ENCODE assay signal across 20 cellular contexts in genomic region chr15:80580536-80581260, GRCh38.
A peak's percentile ranks its signal among the peaks of the same experiment; 100 is the strongest.
DNase-seq lines count a peak whose midpoint lies in the region; ATAC-seq and TF ChIP-seq lines count a peak whose summit lies in the region.
"Had no signal": no experiment of that assay in that cellular context is flagged by ENCODE, and none has a peak within 500 bp of the region (broad histone marks: within the 10 kb centered on the region; RNA-seq: fewer than 3 reads in every experiment).

No MANE protein-coding gene starts in this region.

- H3K4me1 ChIP-seq in H9 (ENCODE audit: insufficient read depth, low read length) (no peaks in the 10 kb centered on the region), RWPE2 (ENCODE audit: insufficient read depth, poor library complexity, severe bottlenecking) (peaks cover 44% of the 10 kb centered on the region), esophagus (ENCODE audit: control insufficient read depth in 2 of 2, insufficient read depth in 2 of 2, low read length in 1 of 2) (peaks cover 2 to 17% of the 10 kb centered on the region in 2 donors), smooth muscle cell (ENCODE audit: low read depth) (peaks cover 12% of the 10 kb centered on the region)
- H3K4me1 ChIP-seq: Peyer's patch had no signal

- H3K79me2 ChIP-seq in H9 (ENCODE audit: insufficient read depth, low read length): no peaks in the 10 kb centered on the region
- H3K79me2 ChIP-seq in smooth muscle cell (ENCODE audit: low read depth): no peaks in the 10 kb centered on the region

- peaks cover 3% of the 10 kb centered on the region in 2 experiments; a peak in 3 of 4 replicates for H3K4me1 Mint-ChIP-seq in H9
- H3K4me1 Mint-ChIP-seq: CD4-positive, CD25-positive, alpha-beta regulatory T cell had no signal

- no peak; the same call in 2 of the 3 replicates for ATAC-seq in RWPE2 (ENCODE audit: low read depth)
- no peak for ATAC-seq in left lobe of liver

- H3K9me3 ChIP-seq in H9 (ENCODE audit: control insufficient read depth, low read depth, low read length) (no peaks in the 10 kb centered on the region), RWPE2 (ENCODE audit: severe bottlenecking) (no peaks in the 10 kb centered on the region), esophagus (ENCODE audit: control insufficient read depth in 2 of 2, insufficient read depth in 1 of 2, low read depth in 1 of 2, low read length in 1 of 2) (no peaks in the 10 kb centered on the region), smooth muscle cell (replicated peaks; ENCODE audit: low read depth) (no peaks in the 10 kb centered on the region)
- H3K9me3 ChIP-seq: Caco-2, Peyer's patch, SK-N-SH had no signal

- no peak overlapping the region for H2BK5ac ChIP-seq in H9 (ENCODE audit: insufficient read length, low read length)

- H2BK120ac ChIP-seq in H9 (ENCODE audit: low read depth, low read length, poor library complexity, severe bottlenecking): no peak overlapping the region

- no peaks in the 10 kb centered on the region for H3K27me3 ChIP-seq in H9 (ENCODE audit: insufficient read depth, low read length)
- no peaks in the 10 kb centered on the region for H3K27me3 ChIP-seq in RWPE2 (ENCODE audit: insufficient read depth, poor library complexity, severe bottlenecking)
- H3K27me3 ChIP-seq in esophagus (ENCODE audit: control insufficient read depth in 1 of 2, insufficient read depth in 2 of 2, low read length in 2 of 2): no peaks in the 10 kb centered on the region
- no peaks in the 10 kb centered on the region for H3K27me3 ChIP-seq in smooth muscle cell (ENCODE audit: low read depth)
- H3K27me3 ChIP-seq: Peyer's patch had no signal

- peaks cover 3% of the 10 kb centered on the region for H3K23me2 ChIP-seq in H9 (ENCODE audit: insufficient read length, low read depth, low read length, poor library complexity, severe bottlenecking)

- H3T11ph ChIP-seq in H9 (ENCODE audit: low read length): no peak overlapping the region

- H3K23ac ChIP-seq in H9 (ENCODE audit: insufficient read length, low read depth, low read length): no peak overlapping the region

- H3K4ac ChIP-seq in H9 (ENCODE audit: low read depth, low read length): no peak overlapping the region

- no peak overlapping the region for H3K9ac ChIP-seq in H9 (ENCODE audit: extremely low read depth, insufficient read length, low read length)
- peak overlapping the region; percentile 4 for H3K9ac ChIP-seq in smooth muscle cell (ENCODE audit: low read depth)
- H3K9ac ChIP-seq: SK-N-SH had no signal

- no peak overlapping the region for H2BK12ac ChIP-seq in H9 (ENCODE audit: insufficient read length, low read depth, low read length)

- no peak overlapping the region for H4K8ac ChIP-seq in H9 (replicated peaks; ENCODE audit: insufficient read length, low read depth, low read length)

- H2AFZ ChIP-seq in H9 (ENCODE audit: low read length) (no peak overlapping the region), smooth muscle cell (ENCODE audit: low read depth) (no peak overlapping the region)

- no peak overlapping the region for H3K56ac ChIP-seq in H9 (ENCODE audit: insufficient read length, low read depth, low read length)

- H2BK20ac ChIP-seq in H9 (ENCODE audit: low read depth, low read length, poor library complexity, severe bottlenecking): no peak overlapping the region

- H2BK15ac ChIP-seq in H9 (ENCODE audit: low read depth, low read length): no peak overlapping the region

- H3K36me3 ChIP-seq in RWPE2 (ENCODE audit: low read depth) (no peaks in the 10 kb centered on the region), esophagus (ENCODE audit: control insufficient read depth in 2 of 2, insufficient read depth in 2 of 2, low read length in 1 of 2) (no peaks in the 10 kb centered on the region), smooth muscle cell (ENCODE audit: low read depth) (no peaks in the 10 kb centered on the region)
- H3K36me3 ChIP-seq: Peyer's patch had no signal

- no CpG with 5 or more reads among the region's 11 CpGs for WGBS in H9 (ENCODE audit: extremely low coverage, insufficient read length, low lambda C conversion rate)
- 68 to 72% methylated on average over 11 of the region's 11 CpGs for WGBS in esophagus, 2 donors
- 95% methylated on average over 11 of the region's 11 CpGs for WGBS in smooth muscle cell (ENCODE audit: low lambda C conversion rate)

- no peak overlapping the region for H4K91ac ChIP-seq in H9 (ENCODE audit: insufficient read length, low read depth, low read length)

- peaks cover 0 to 7% (median 0%) of the 10 kb centered on the region in 3 experiments; a peak in 4 of 7 replicates for H3K36me3 Mint-ChIP-seq in H9 (ENCODE audit: insufficient read depth in 1 of 3, low read depth in 3 of 3)
- H3K36me3 Mint-ChIP-seq: CD4-positive, CD25-positive, alpha-beta regulatory T cell had no signal

- H2AK5ac ChIP-seq in H9 (ENCODE audit: insufficient read length, low read length): no peak overlapping the region

- peaks cover 3% of the 10 kb centered on the region for H4K20me1 ChIP-seq in H9 (ENCODE audit: control insufficient read depth, insufficient read depth, insufficient read length)
- no peaks in the 10 kb centered on the region for H4K20me1 ChIP-seq in smooth muscle cell (ENCODE audit: low read depth)

- TF ChIP-seq CTCF in H9 (conservative IDR thresholded peaks at IDR 0.05): no peak
- no peak for TF ChIP-seq CTCF in RWPE2 (IDR thresholded peaks at IDR 0.05; ENCODE audit: poor library complexity, severe bottlenecking)
- no peak for TF ChIP-seq CTCF in smooth muscle cell (IDR thresholded peaks at IDR 0.05; ENCODE audit: borderline replicate concordance, insufficient read depth, poor library complexity, severe bottlenecking)

- H3K27ac ChIP-seq in H9 (ENCODE audit: insufficient read length, low read depth, low read length): no peak overlapping the region
- H3K27ac ChIP-seq in RWPE2 (ENCODE audit: poor library complexity, severe bottlenecking): peak overlapping the region; percentile 97
- H3K27ac ChIP-seq in esophagus (ENCODE audit: low read depth in 2 of 2, low read length in 1 of 2): peak overlapping the region; percentile 1 to 75
- H3K27ac ChIP-seq in smooth muscle cell (ENCODE audit: low read depth): peak overlapping the region; percentile 65
- H3K27ac ChIP-seq: Peyer's patch had no signal

- no peak overlapping the region for H3K18ac ChIP-seq in H9 (ENCODE audit: insufficient read length, low read depth, low read length)

- H3K79me1 ChIP-seq in H9 (ENCODE audit: insufficient read depth, low read depth, low read length, poor library complexity, severe bottlenecking): no peaks in the 10 kb centered on the region

- no peaks in the 10 kb centered on the region for H3K9me3 Mint-ChIP-seq in H9

- no peak overlapping the region for H4K5ac ChIP-seq in H9 (ENCODE audit: insufficient read length, low read depth, low read length)

- no peak overlapping the region for H3K4me2 ChIP-seq in H9 (ENCODE audit: insufficient read depth, insufficient read length, low read length)
- H3K4me2 ChIP-seq in smooth muscle cell: no peak overlapping the region
- H3K4me2 ChIP-seq: SK-N-SH had no signal

- no peaks in the 10 kb centered on the region; the same call in 1 of the 2 replicates for H3K27me3 Mint-ChIP-seq in H9 (ENCODE audit: low read depth)
- H3K27me3 Mint-ChIP-seq: CD4-positive, CD25-positive, alpha-beta regulatory T cell had no signal

- H3K27ac Mint-ChIP-seq in H9: no peak overlapping the region
- H3K27ac Mint-ChIP-seq: CD4-positive, CD25-positive, alpha-beta regulatory T cell had no signal

- DNase-seq in H9: peak; percentile 20
- DNase-seq in RWPE2 (ENCODE audit: low spot score): peak; percentile 58
- no peak for DNase-seq in smooth muscle cell (lab: John Stamatoyannopoulos, UW; ENCODE audit: unreplicated experiment)
- no peak for DNase-seq in stimulated activated CD8-positive, alpha-beta memory T cell treated with anti-CD3 and anti-CD28 coated beads, Interleukin-4, amount 100 ng/mL, for 48 hours
- DNase-seq in activated CD4-positive, alpha-beta T cell treated with anti-CD3 and anti-CD28 coated beads for 48 hours: no peak
- DNase-seq in NCI-H2196 (lab: John Stamatoyannopoulos, UW; ENCODE audit: unreplicated experiment): no peak
- no peak for DNase-seq in left lobe of liver (ENCODE audit: low spot score)
- DNase-seq: AML-193; Caco-2; CD4-positive, CD25-positive, alpha-beta regulatory T cell; DMS153; H7; NCI-H1417; NCI-H1930; NCI-H510A treated with DMSO at 0.1 percent for 48 hours; NCI-H82; SHP77; SK-N-SH had no signal

- H3K4me3 Mint-ChIP-seq in H9: no peak overlapping the region; a peak in 1 of 5 replicates
- H3K4me3 Mint-ChIP-seq: CD4-positive, CD25-positive, alpha-beta regulatory T cell had no signal

- H3K4me3 ChIP-seq in RWPE2 (ENCODE audit: severe bottlenecking) (no peak overlapping the region), esophagus (ENCODE audit: low read depth in 1 of 2, low read length in 2 of 2) (no peak overlapping the region), smooth muscle cell (no peak overlapping the region)
- H3K4me3 ChIP-seq: Peyer's patch had no signal

- no peaks in the 10 kb centered on the region for H3F3A ChIP-seq in smooth muscle cell (ENCODE audit: low read depth)

- no peak overlapping the region for H3K14ac ChIP-seq in H9 (ENCODE audit: insufficient read depth, low read length)

Comparison
In these comparisons a context has a peak if more than half of its experiments do, and no peak if none do; other contexts are left out.
1. DNase-seq: peak in H9 (single experiment) and RWPE2 (single experiment); none in smooth muscle cell (single experiment), stimulated activated CD8-positive, alpha-beta memory T cell treated with anti-CD3 and anti-CD28 coated beads, Interleukin-4, amount 100 ng/mL, for 48 hours (single experiment), activated CD4-positive, alpha-beta T cell treated with anti-CD3 and anti-CD28 coated beads for 48 hours (single experiment), NCI-H2196 (single experiment) and left lobe of liver (single experiment).